11 cellular contexts compared by ENCODE assay signal in the genomic region with DNA sequence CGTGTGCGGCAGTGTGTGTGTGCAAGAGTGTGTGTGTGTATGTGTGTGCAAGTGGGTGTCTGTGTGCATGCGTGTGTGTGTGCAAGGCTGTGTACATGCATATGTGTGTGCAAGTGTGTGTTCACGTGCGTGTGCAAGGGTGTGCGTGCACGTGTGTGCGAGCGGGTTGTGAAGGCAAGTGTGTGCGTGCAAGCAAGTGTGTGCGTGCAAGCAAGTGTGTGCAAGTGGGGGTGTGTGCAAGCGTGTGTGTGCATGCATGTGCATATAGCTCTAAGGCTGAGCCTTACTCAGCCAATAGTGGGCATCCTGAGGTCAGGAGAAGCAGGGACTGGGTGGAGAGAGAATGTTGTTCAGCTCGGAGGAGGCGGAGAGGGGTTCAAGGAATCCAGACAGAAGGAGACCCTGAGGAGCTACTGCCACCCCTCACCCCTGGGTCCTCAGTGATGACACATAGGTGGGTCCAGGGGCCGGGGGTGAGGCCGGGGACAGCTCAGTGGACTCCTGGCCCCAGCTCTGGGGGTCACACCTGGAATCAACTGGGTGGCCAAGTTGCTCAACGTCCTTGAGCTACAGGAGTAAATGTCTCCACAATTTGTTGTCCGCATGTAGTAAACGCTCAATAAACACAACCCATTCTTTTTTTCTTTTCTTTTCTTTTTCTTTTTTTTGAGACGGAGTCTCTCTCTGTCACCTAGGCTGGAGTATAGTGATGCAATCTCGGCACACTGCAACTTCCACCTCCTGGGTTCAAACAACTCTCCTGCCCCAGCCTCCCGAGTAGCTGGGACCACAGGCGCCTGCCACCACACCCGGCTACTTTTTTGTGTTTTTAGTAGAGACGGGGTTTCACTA. TPM values are rescaled to one million over a fixed set of nuclear protein-coding genes. Genes with fewer than 3 reads are reported as not detected.
DNase-seq lines count a peak whose midpoint lies in the region; ATAC-seq and TF ChIP-seq lines count a peak whose summit lies in the region.
"Had no signal": no experiment of that assay in that cellular context is flagged by ENCODE, and none has a peak within 500 bp of the region (broad histone marks: within the 10 kb centered on the region; RNA-seq: fewer than 3 reads in every experiment).

No MANE protein-coding gene starts in this region.

- CTCF ChIA-PET in activated CD4-positive, alpha-beta T cell treated with anti-CD3 and anti-CD28 coated beads for 36 hours (lab: Charles Lee) = interaction anchor here (0.8 to 8.0 kb wide), 4 partner anchors 13 to 25 kb away, joined by 4 to 37 read pairs (median 5); no protein-coding TSS in a partner anchor
- CTCF ChIA-PET in T-cell (lab: Charles Lee) = no interaction called here

- no peaks in the 10 kb centered on the region for H3K9me3 Mint-ChIP-seq in activated CD4-positive, alpha-beta T cell treated with anti-CD3 and anti-CD28 coated beads for 36 hours (ENCODE audit: low read depth)
- H3K9me3 Mint-ChIP-seq in T-cell (no peaks in the 10 kb centered on the region), osteocyte (ENCODE audit: unreplicated experiment) (no peaks in the 10 kb centered on the region)
- no peaks in the 10 kb centered on the region for H3K9me3 Mint-ChIP-seq in effector memory CD8-positive, alpha-beta T cell

- H3K4me3 ChIP-seq in BE2C (ENCODE audit: low read depth, low read length) = no peak overlapping the region

- TF ChIP-seq CTCF in osteocyte (IDR thresholded peaks at IDR 0.05) (no peak), GM13976 (IDR thresholded peaks at IDR 0.05; ENCODE audit: borderline replicate concordance, control extremely low read depth, extremely low read depth, insufficient read depth, missing control alignments) (no peak), BE2C (IDR thresholded peaks at IDR 0.05; ENCODE audit: low read depth, low read length) (no peak)

- no peaks in the 10 kb centered on the region for H3K27me3 Mint-ChIP-seq in activated CD4-positive, alpha-beta T cell treated with anti-CD3 and anti-CD28 coated beads for 36 hours
- H3K27me3 Mint-ChIP-seq in T-cell (no peaks in the 10 kb centered on the region), osteocyte (ENCODE audit: unreplicated experiment) (peaks cover 26% of the 10 kb centered on the region)
- no peaks in the 10 kb centered on the region for H3K27me3 Mint-ChIP-seq in effector memory CD8-positive, alpha-beta T cell

- no peak for DNase-seq in activated CD4-positive, alpha-beta T cell treated with anti-CD3 and anti-CD28 coated beads for 36 hours
- DNase-seq in activated CD4-positive, alpha-beta T cell treated with anti-CD3 and anti-CD28 coated beads, Interleukin-2, amount 50 U/mL, for 48 hours = no peak
- DNase-seq in T-cell (peak in 1 of 34 experiments; percentile 9), osteocyte (ENCODE audit: extremely low spot score, unreplicated experiment) (no peak), GM13976 (ENCODE audit: low spot score) (no peak), BE2C (no peak), DMS79 treated with DMSO at 0.1 percent for 48 hours (lab: John Stamatoyannopoulos, UW) (no peak)
- no peak for DNase-seq in effector memory CD8-positive, alpha-beta T cell
- DNase-seq: stimulated activated CD4-positive, alpha-beta T cell treated with anti-CD3 and anti-CD28 coated beads, Interleukin-12 subunit alpha, Interleukin-12 subunit beta, amount 100 ng/mL, for 4 hours had no signal

- no peak overlapping the region for H3K27ac Mint-ChIP-seq in activated CD4-positive, alpha-beta T cell treated with anti-CD3 and anti-CD28 coated beads for 36 hours
- H3K27ac Mint-ChIP-seq in T-cell (peak overlapping the region; percentile 52 to 64), osteocyte (ENCODE audit: unreplicated experiment) (no peak overlapping the region)
- peak overlapping the region; percentile 65 to 73 for H3K27ac Mint-ChIP-seq in effector memory CD8-positive, alpha-beta T cell

- no peak for ATAC-seq in activated CD4-positive, alpha-beta T cell treated with anti-CD3 and anti-CD28 coated beads for 36 hours
- ATAC-seq in T-cell (replicated peaks in 1 of 4) = no peak
- ATAC-seq in effector memory CD8-positive, alpha-beta T cell (replicated peaks) = no peak

- in situ Hi-C loops in GM13976 (cut with MboI; ENCODE audit: low sequenced_read_pairs, unreplicated experiment) = no loop called here

- intact Hi-C loops in activated CD4-positive, alpha-beta T cell treated with anti-CD3 and anti-CD28 coated beads for 36 hours (cut with DNase I, micrococcal nuclease) = loop anchor here (2.0 kb wide), 2 partner anchors 21 to 81 kb away; a partner anchor contains a TSS

- no peaks in the 10 kb centered on the region; the same call in 1 of the 2 replicates for H3K4me1 ChIP-seq in BE2C

- peak overlapping the region; percentile 80 for H3K4me3 Mint-ChIP-seq in activated CD4-positive, alpha-beta T cell treated with anti-CD3 and anti-CD28 coated beads for 36 hours
- peak overlapping the region; percentile 68 to 87 (median 79) for H3K4me3 Mint-ChIP-seq in T-cell
- H3K4me3 Mint-ChIP-seq in effector memory CD8-positive, alpha-beta T cell = peak overlapping the region; percentile 91 to 93
- peak overlapping the region; percentile 1 for H3K4me3 Mint-ChIP-seq in osteocyte (ENCODE audit: unreplicated experiment)

- H3K27me3 ChIP-seq in BE2C = no peaks in the 10 kb centered on the region

- peaks cover 6% of the 10 kb centered on the region for H3K36me3 Mint-ChIP-seq in activated CD4-positive, alpha-beta T cell treated with anti-CD3 and anti-CD28 coated beads for 36 hours (ENCODE audit: low read depth)
- H3K36me3 Mint-ChIP-seq in T-cell (peaks cover 13% of the 10 kb centered on the region), osteocyte (ENCODE audit: unreplicated experiment) (no peaks in the 10 kb centered on the region)
- H3K36me3 Mint-ChIP-seq in effector memory CD8-positive, alpha-beta T cell (ENCODE audit: insufficient read depth) = peaks cover 27% of the 10 kb centered on the region

- H3K9me3 ChIP-seq in BE2C = no peaks in the 10 kb centered on the region

- peaks cover 7% of the 10 kb centered on the region for H3K36me3 ChIP-seq in BE2C

- H3K4me1 Mint-ChIP-seq in activated CD4-positive, alpha-beta T cell treated with anti-CD3 and anti-CD28 coated beads for 36 hours = peaks cover 20% of the 10 kb centered on the region
- H3K4me1 Mint-ChIP-seq in T-cell = peaks cover 19 to 43% (median 35%) of the 10 kb centered on the region in 3 donors
- peaks cover 37 to 41% of the 10 kb centered on the region in 2 donors for H3K4me1 Mint-ChIP-seq in effector memory CD8-positive, alpha-beta T cell (ENCODE audit: low read depth in 2 of 2)
- H3K4me1 Mint-ChIP-seq in osteocyte (ENCODE audit: unreplicated experiment) = peaks cover 8% of the 10 kb centered on the region

- POLR2A ChIA-PET in activated CD4-positive, alpha-beta T cell treated with anti-CD3 and anti-CD28 coated beads for 36 hours (lab: Charles Lee) = no interaction called here
- POLR2A ChIA-PET in T-cell (lab: Charles Lee) = interaction anchor here in 1 of 2 donors (0.6 kb wide), 1 partner anchor 132 kb away, joined by 5 read pairs; no protein-coding TSS in a partner anchor

RNA-seq across cellular contexts. Expression of a gene that starts 1.8 kb away (rescaled TPM):
- 1 to 10 TPM; 1.0 to 1.5 TPM for total RNA-seq in activated CD4-positive, alpha-beta T cell treated with anti-CD3 and anti-CD28 coated beads for 36 hours
- total RNA-seq in T-cell (1 to 10 TPM in 3 of 5 donors, under 1 TPM in 2; 0.50 to 1.9 (median 1.1) TPM), osteocyte (not detected in 2 replicates)
- polyA plus RNA-seq in BE2C (2012; ENCODE audit: insufficient read depth, insufficient read length, low read depth) = 6.8 TPM
- total RNA-seq: LHCN-M2 had no signal

RNA-seq across cellular contexts. Expression of a gene that starts 20.5 kb away (rescaled TPM):
- 10 to 100 TPM; 46.6 to 49.0 TPM for total RNA-seq in activated CD4-positive, alpha-beta T cell treated with anti-CD3 and anti-CD28 coated beads for 36 hours
- total RNA-seq in T-cell (100 to 1,000 TPM in 3 of 5 donors, 10 to 100 TPM in 2; 69.6 to 132 (median 116) TPM), osteocyte (not detected in 2 replicates)
- 105 TPM for polyA plus RNA-seq in BE2C (2012; ENCODE audit: insufficient read depth, insufficient read length, low read depth)

RNA-seq across cellular contexts. Expression of a gene that starts 27.2 kb away (rescaled TPM):
- total RNA-seq in activated CD4-positive, alpha-beta T cell treated with anti-CD3 and anti-CD28 coated beads for 36 hours = under 1 TPM; 0.21 to 0.50 TPM
- under 1 TPM in 3 of 5 donors, not detected in 2; 0.13 to 0.18 (median 0.13) TPM for total RNA-seq in T-cell
- total RNA-seq in osteocyte = not detected in 2 replicates
- polyA plus RNA-seq in BE2C (2012; ENCODE audit: insufficient read depth, insufficient read length, low read depth) = 0.06 TPM
- polyA plus RNA-seq: fibroblast of lung had no signal

Comparison
In these comparisons a context has a peak if more than half of its experiments do, and no peak if none do; other contexts are left out.
1. H3K27ac Mint-ChIP-seq: peak in T-cell (2 of 2) and effector memory CD8-positive, alpha-beta T cell (2 of 2); none in activated CD4-positive, alpha-beta T cell treated with anti-CD3 and anti-CD28 coated beads for 36 hours (single experiment) and osteocyte (single experiment).
2. H3K4me3 Mint-ChIP-seq: peak in every context shown above with its lines; median percentile 92 in effector memory CD8-positive, alpha-beta T cell; 80 in activated CD4-positive, alpha-beta T cell treated with anti-CD3 and anti-CD28 coated beads for 36 hours; 79 in T-cell; 1 in osteocyte.
3. RNA of a gene that starts 20.5 kb away (total RNA-seq): 69.6 to 132 TPM in T-cell and 46.6 to 49.0 TPM in activated CD4-positive, alpha-beta T cell treated with anti-CD3 and anti-CD28 coated beads for 36 hours; not detected in osteocyte; every median in the first group is over 10 times any median in the second.